Comparison of ENCODE assay signal across 1 cellular context in genomic region chr6:11828185-11828897, GRCh38.
A peak's percentile ranks its signal among the peaks of the same experiment; 100 is the strongest.
TF ChIP-seq lines count a peak whose summit lies in the region.

No MANE protein-coding gene starts in this region.

TF ChIP-seq in GM12878, 131 proteins besides CTCF, POLR2A, EP300 and RAD21 (continued from another document):
- TF ChIP-seq NKRF (conservative IDR thresholded peaks at IDR 0.05): no peak; the same call in 1 of the 2 replicates
- no peak for TF ChIP-seq FOS (IDR thresholded peaks at IDR 0.05; ENCODE audit: borderline replicate concordance, extremely low read depth, insufficient read length)
- TF ChIP-seq SREBF2 (IDR thresholded peaks at IDR 0.05; ENCODE audit: low read length): no peak
- TF ChIP-seq ZBTB4 (CRISPR knock-in tag; IDR thresholded peaks at IDR 0.05): no peak
- no peak for TF ChIP-seq EZH2 (IDR thresholded peaks at IDR 0.05; ENCODE audit: borderline replicate concordance, control insufficient read depth, low read depth, low read length)
- TF ChIP-seq USF2 (IDR thresholded peaks at IDR 0.05; ENCODE audit: borderline replicate concordance, low read depth, low read length): no peak
- no peak; the same call in none of the 2 replicates for TF ChIP-seq ZNF217 (IDR thresholded peaks at IDR 0.05)
- TF ChIP-seq EED (IDR thresholded peaks at IDR 0.05; ENCODE audit: low read depth): peak; percentile 63
- no peak for TF ChIP-seq ATF3 (IDR thresholded peaks at IDR 0.05; ENCODE audit: borderline replicate concordance, extremely low read depth, low read depth, low read length)
- TF ChIP-seq IRF3 (IDR thresholded peaks at IDR 0.05): no peak
- TF ChIP-seq CEBPB (IDR thresholded peaks at IDR 0.05; ENCODE audit: borderline replicate concordance in 1 of 2, low read depth in 2 of 2, low read length in 2 of 2): peak in 1 of 2 experiments; percentile 83; a peak in 2 of 4 replicates
